ENCODE assay signal across 18 cellular contexts in the genomic region with DNA sequence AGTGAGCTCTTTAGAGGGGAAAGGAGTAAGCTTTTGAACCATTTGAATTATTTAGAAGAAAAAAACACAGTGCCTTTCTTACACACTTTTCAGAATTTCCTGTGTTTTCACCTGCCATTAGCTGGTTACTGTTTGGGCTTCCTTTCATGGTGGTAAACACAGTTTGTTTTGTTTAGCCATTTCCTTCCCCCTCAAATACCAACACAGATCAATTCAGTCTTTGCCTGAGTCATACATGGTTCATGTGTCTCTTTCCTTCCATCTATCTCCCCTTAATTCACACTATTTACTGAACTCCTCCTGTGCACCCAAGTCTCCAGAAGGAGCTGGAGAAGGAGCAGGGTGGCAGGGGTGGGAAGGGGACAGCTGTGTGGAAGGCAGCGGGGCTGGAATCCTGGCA. TPM values are rescaled to one million over a fixed set of nuclear protein-coding genes. Genes with fewer than 3 reads are reported as not detected.
"Had no signal": no experiment of that assay in that cellular context is flagged by ENCODE, and none has a peak within 500 bp of the region (broad histone marks: within the 10 kb centered on the region; RNA-seq: fewer than 3 reads in every experiment).

No MANE protein-coding gene starts in this region.

- H3K4me3 Mint-ChIP-seq: activated CD4-positive, alpha-beta T cell treated with anti-CD3 and anti-CD28 coated beads for 36 hours; central memory CD8-positive, alpha-beta T cell; dendritic cell treated with granulocyte-macrophage colony-stimulating factor and Interleukin-4, amounts not matched to agents 40 ng/mL and 50 ng/mL, for 4 days; memory B cell; stimulated activated naive B cell treated with anti-CD40 and anti-IgM and Interleukin-4, amounts not matched to agents 10 μg/mL and 1 μg/mL and 100 μg/mL, for 72 hours; T-cell had no signal

- H3K9me3 Mint-ChIP-seq: central memory CD8-positive, alpha-beta T cell; dendritic cell treated with granulocyte-macrophage colony-stimulating factor and Interleukin-4, amounts not matched to agents 40 ng/mL and 50 ng/mL, for 4 days; memory B cell; stimulated activated naive B cell treated with anti-CD40 and anti-IgM and Interleukin-4, amounts not matched to agents 10 μg/mL and 1 μg/mL and 100 μg/mL, for 72 hours; T-cell had no signal

- H3K4me1 Mint-ChIP-seq: activated CD4-positive, alpha-beta T cell treated with anti-CD3 and anti-CD28 coated beads for 36 hours; central memory CD8-positive, alpha-beta T cell; stimulated activated naive B cell treated with anti-CD40 and anti-IgM and Interleukin-4, amounts not matched to agents 10 μg/mL and 1 μg/mL and 100 μg/mL, for 72 hours had no signal

- H3K27me3 ChIP-seq: adrenal gland, heart left ventricle, left lung, spleen, transverse colon had no signal

- H3K4me3 ChIP-seq: adrenal gland, heart left ventricle, left lung, prostate gland, spleen, transverse colon had no signal

- DNase-seq: activated CD4-positive, alpha-beta T cell treated with anti-CD3 and anti-CD28 coated beads for 36 hours; activated naive CD4-positive, alpha-beta T cell treated with anti-CD3 and anti-CD28 coated beads, Interleukin-2, amount 50 U/mL, for 16 hours; adrenal gland; foreskin melanocyte; heart left ventricle; left lung; spleen; stimulated activated CD4-positive, alpha-beta T cell treated with anti-CD3 and anti-CD28 coated beads, Interleukin-2, amount 100 ng/mL, for 24 hours; stimulated activated naive B cell treated with anti-CD40 and anti-IgM and Interleukin-4, amounts not matched to agents 10 μg/mL and 1 μg/mL and 100 μg/mL, for 72 hours; T-cell; transverse colon had no signal

- H3K36me3 Mint-ChIP-seq: memory B cell; stimulated activated naive B cell treated with anti-CD40 and anti-IgM and Interleukin-4, amounts not matched to agents 10 μg/mL and 1 μg/mL and 100 μg/mL, for 72 hours; T-cell had no signal

- H3K27ac ChIP-seq: adrenal gland, heart left ventricle, left lung, prostate gland, spleen, transverse colon, VCaP had no signal

- H3K4me1 ChIP-seq: prostate gland had no signal

- ATAC-seq: activated CD4-positive, alpha-beta T cell treated with anti-CD3 and anti-CD28 coated beads for 36 hours; heart left ventricle; left lung; sciatic nerve; stimulated activated naive B cell treated with anti-CD40 and anti-IgM and Interleukin-4, amounts not matched to agents 10 μg/mL and 1 μg/mL and 100 μg/mL, for 72 hours had no signal

- H3K9me3 ChIP-seq: adrenal gland, left lung, prostate gland, spleen, transverse colon had no signal

- H3K27ac Mint-ChIP-seq: activated CD4-positive, alpha-beta T cell treated with anti-CD3 and anti-CD28 coated beads for 36 hours; dendritic cell treated with granulocyte-macrophage colony-stimulating factor and Interleukin-4, amounts not matched to agents 40 ng/mL and 50 ng/mL, for 4 days; memory B cell; stimulated activated naive B cell treated with anti-CD40 and anti-IgM and Interleukin-4, amounts not matched to agents 10 μg/mL and 1 μg/mL and 100 μg/mL, for 72 hours had no signal

- H3K36me3 ChIP-seq: adrenal gland, heart left ventricle, left lung, prostate gland, spleen, transverse colon had no signal

RNA-seq across cellular contexts. Expression of a gene that starts 45.0 kb away (rescaled TPM):
- total RNA-seq: activated CD8-positive, alpha-beta memory T cell treated with anti-CD3 and anti-CD28 coated beads for 36 hours had no signal
